1 cellular context compared by ENCODE assay signal in the genomic region with DNA sequence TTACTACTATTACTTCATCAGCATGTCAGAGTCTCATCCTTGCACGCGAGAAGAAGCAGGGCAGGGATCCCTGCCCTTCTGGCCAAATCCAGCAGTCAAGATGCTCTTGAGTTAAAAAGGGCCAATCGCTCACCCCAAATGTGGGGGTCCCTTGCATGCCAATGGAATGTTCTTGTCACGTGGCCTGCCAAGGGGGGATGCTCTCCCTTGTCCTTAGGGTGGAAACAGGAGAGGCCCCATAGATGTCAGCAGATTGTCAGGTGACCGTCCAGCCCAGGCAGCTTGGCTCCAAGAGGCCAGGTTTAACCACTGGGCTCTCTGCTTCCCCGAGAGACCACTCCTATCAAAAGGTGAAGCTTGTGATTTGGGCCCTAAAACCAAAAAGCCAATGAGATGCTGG.
TF ChIP-seq lines count a peak whose summit lies in the region.

No MANE protein-coding gene starts in this region.

TF ChIP-seq in A549, 52 proteins besides CTCF, POLR2A, EP300 and RAD21 (continued from another document):
- TF ChIP-seq, protein P1, sequence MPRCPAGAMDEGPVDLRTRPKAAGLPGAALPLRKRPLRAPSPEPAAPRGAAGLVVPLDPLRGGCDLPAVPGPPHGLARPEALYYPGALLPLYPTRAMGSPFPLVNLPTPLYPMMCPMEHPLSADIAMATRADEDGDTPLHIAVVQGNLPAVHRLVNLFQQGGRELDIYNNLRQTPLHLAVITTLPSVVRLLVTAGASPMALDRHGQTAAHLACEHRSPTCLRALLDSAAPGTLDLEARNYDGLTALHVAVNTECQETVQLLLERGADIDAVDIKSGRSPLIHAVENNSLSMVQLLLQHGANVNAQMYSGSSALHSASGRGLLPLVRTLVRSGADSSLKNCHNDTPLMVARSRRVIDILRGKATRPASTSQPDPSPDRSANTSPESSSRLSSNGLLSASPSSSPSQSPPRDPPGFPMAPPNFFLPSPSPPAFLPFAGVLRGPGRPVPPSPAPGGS (IDR thresholded peaks at IDR 0.05): no peak
